ENCODE assay signal across 9 cellular contexts in the genomic region with DNA sequence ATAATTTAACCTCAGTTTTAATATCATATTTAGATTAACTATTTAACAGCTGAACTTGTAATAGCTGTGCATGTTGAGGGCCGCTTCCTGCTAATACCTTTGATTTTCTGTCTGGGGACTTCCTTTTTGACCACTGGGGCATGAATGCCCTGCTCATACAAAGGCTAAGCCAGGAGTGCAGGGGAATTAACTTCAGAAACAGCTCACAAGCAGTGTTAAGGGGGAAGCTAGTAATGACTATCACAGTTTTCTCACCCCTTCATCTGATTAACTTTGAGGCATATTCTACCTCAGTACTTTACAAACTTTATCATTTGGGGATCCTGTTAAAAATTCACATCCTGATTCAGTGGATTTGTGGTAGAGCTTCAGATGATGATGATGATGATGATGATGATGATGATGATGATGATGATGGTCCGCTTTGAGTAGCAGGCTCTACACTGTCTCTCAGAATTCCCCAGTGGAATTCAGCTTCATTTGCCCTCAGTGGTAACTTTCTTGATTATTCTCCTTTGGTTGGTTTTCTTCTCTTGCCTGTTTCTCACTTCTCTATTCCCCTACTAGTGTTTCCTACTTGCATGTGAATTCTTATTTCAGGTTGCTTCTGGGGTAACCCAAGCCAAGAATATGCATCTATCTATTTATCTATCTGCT.
DNase-seq lines count a peak whose midpoint lies in the region; ATAC-seq and TF ChIP-seq lines count a peak whose summit lies in the region.
"Had no signal": no experiment of that assay in that cellular context is flagged by ENCODE, and none has a peak within 500 bp of the region (broad histone marks: within the 10 kb centered on the region; RNA-seq: fewer than 3 reads in every experiment).

No MANE protein-coding gene starts in this region.

- TF ChIP-seq POLR2A in Raji (IDR thresholded peaks at IDR 0.05; ENCODE audit: insufficient read depth, low read depth, low read length) (0 out of 2 replicates have a peak, but pooled peaks have one; percentile 17), heart left ventricle (IDR thresholded peaks at IDR 0.05) (no peak)

- H3K4me3 ChIP-seq in GM12865 (ENCODE audit: low read depth, low read length) (no peak overlapping the region), WERI-Rb-1 (ENCODE audit: low read depth, low read length) (no peak overlapping the region), heart left ventricle (no peak overlapping the region)

- no peaks in the 10 kb centered on the region for H3K27me3 ChIP-seq in WERI-Rb-1 (ENCODE audit: insufficient read depth, low read depth, severe bottlenecking)
- H3K27me3 ChIP-seq in heart left ventricle = no peaks in the 10 kb centered on the region

- H3K36me3 ChIP-seq in WERI-Rb-1 (no peaks in the 10 kb centered on the region), heart left ventricle (no peaks in the 10 kb centered on the region)

- no peak for TF ChIP-seq CTCF in GM12865 (IDR thresholded peaks at IDR 0.05; ENCODE audit: insufficient read depth, low read depth, low read length, missing control alignments)
- TF ChIP-seq CTCF in WERI-Rb-1 (IDR thresholded peaks at IDR 0.05; ENCODE audit: low read depth, low read length) = no peak
- TF ChIP-seq CTCF in heart left ventricle (IDR thresholded peaks at IDR 0.05) = no peak

- H3K9me3 ChIP-seq in WERI-Rb-1 (ENCODE audit: severe bottlenecking) (peaks cover 3% of the 10 kb centered on the region), heart left ventricle (peaks cover 0 to 5% (median 0%) of the 10 kb centered on the region in 12 donors)

- no peak overlapping the region for H3K27ac ChIP-seq in WERI-Rb-1
- H3K27ac ChIP-seq in heart left ventricle = no peak overlapping the region

- DNase-seq in GM12865 (ENCODE audit: low read depth) = peak; percentile 91
- DNase-seq in WERI-Rb-1 = no peak
- no peak for DNase-seq in SIG-M5 treated with dmso at 0.1 percent for 504 hours (lab: John Stamatoyannopoulos, UW; ENCODE audit: unreplicated experiment)
- no peak for DNase-seq in foreskin melanocyte
- DNase-seq in heart left ventricle = no peak

- peaks cover 0 to 34% (median 2%) of the 10 kb centered on the region in 12 donors for H3K4me1 ChIP-seq in heart left ventricle

- peak; percentile 52 for ATAC-seq in GM19043 (IDR thresholded peaks at IDR 0.05; ENCODE audit: low read depth, unreplicated experiment)
- ATAC-seq in HG02885 (IDR thresholded peaks at IDR 0.05; ENCODE audit: poor library complexity, unreplicated experiment) = peak; percentile 53
- ATAC-seq in heart left ventricle = no peak
- ATAC-seq: PC-3 had no signal

- WGBS in heart left ventricle, 4 donors = 85 to 92% (median 90%) methylated on average over 2 of the region's 2 CpGs

- intact Hi-C loops in heart left ventricle (cut with DNase I) = no loop called here

Comparison
In these comparisons a context has a peak if more than half of its experiments do, and no peak if none do; other contexts are left out.
1. ATAC-seq: peak in GM19043 (single experiment) and HG02885 (single experiment); none in heart left ventricle (0 of 4).